ENCODE assay signal across 1 cellular context in the genomic region with DNA sequence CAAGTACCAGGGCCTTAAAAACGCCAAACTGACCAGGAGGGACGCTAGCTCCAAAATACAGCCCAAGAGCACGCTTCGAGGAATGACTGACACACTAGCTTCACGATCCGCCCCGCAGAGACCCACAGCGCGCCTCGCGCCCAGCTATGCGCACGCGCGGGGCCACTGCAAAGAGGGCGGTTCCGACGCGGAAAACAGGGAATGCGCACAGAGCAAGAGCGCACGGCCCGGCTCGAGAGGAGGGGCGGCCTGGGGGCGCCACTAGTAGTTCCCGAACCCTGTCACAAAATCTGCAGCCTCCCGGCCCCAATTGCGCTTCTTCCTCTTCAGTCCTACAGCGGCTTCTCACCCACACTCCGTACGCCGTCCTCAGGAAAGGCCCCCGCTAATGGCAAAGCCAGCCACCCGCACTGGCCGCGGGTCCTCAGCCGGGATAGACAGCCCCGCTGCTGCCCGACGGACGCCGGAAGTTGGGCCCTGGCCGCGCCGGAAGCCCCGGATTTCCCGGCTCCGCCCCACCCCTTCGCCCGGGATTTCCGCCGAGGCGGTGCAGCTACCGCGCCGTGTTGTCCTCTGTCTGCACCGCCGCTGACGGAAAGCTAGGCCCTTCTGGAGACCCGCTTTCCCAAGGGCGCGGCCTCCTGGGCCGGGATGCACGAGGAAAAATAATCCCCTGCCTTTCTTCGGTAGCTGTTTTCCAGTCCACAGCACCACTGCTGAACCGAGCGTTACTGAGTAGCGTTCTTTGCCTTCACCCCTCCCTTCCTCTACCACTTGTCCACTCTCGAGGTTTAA.
TF ChIP-seq lines count a peak whose summit lies in the region.

A gene with protein sequence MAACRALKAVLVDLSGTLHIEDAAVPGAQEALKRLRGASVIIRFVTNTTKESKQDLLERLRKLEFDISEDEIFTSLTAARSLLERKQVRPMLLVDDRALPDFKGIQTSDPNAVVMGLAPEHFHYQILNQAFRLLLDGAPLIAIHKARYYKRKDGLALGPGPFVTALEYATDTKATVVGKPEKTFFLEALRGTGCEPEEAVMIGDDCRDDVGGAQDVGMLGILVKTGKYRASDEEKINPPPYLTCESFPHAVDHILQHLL (minus strand): TSS at position 472 of the 795 bp plus-strand sequence. CDS start 14,061 bp downstream, outside the sequence.

TF ChIP-seq in GM12878, 131 proteins besides CTCF, POLR2A, EP300 and RAD21 (continued from another document and continues in another):
- peak; percentile 65 for TF ChIP-seq NKRF (conservative IDR thresholded peaks at IDR 0.05)
- TF ChIP-seq POLR2AphosphoS5 (IDR thresholded peaks at IDR 0.05; ENCODE audit: low read length): peak; percentile 92
- no peak for TF ChIP-seq SUPT20H (IDR thresholded peaks at IDR 0.05; ENCODE audit: borderline replicate concordance, control insufficient read depth, low read depth, low read length)
- TF ChIP-seq ZBTB4 (CRISPR knock-in tag; IDR thresholded peaks at IDR 0.05): no peak
- TF ChIP-seq HDAC2 (IDR thresholded peaks at IDR 0.05): no peak
- peak; percentile 56 for TF ChIP-seq FOXK2 (IDR thresholded peaks at IDR 0.05)
- no peak for TF ChIP-seq E2F4 (IDR thresholded peaks at IDR 0.05; ENCODE audit: low read depth, low read length)
- no peak for TF ChIP-seq USF2 (IDR thresholded peaks at IDR 0.05; ENCODE audit: borderline replicate concordance, low read depth, low read length)
- no peak for TF ChIP-seq ATF2 (IDR thresholded peaks at IDR 0.05; ENCODE audit: low read length)
- TF ChIP-seq TBL1XR1 (IDR thresholded peaks at IDR 0.05; ENCODE audit: low read depth, low read length): no peak
- TF ChIP-seq BACH1 (IDR thresholded peaks at IDR 0.05; ENCODE audit: borderline replicate concordance): 0 out of 2 replicates have a peak, but pooled peaks have one; percentile 38
- TF ChIP-seq SIX5 (IDR thresholded peaks at IDR 0.05; ENCODE audit: low read depth, low read length, severe bottlenecking): no peak
- no peak for TF ChIP-seq HDAC6 (IDR thresholded peaks at IDR 0.05; ENCODE audit: unreplicated experiment)
- no peak for TF ChIP-seq ZNF384 (IDR thresholded peaks at IDR 0.05; ENCODE audit: borderline replicate concordance, low read depth, low read length)
- TF ChIP-seq CREB1 (IDR thresholded peaks at IDR 0.05; ENCODE audit: low read depth): 0 out of 2 replicates have a peak, but pooled peaks have one; percentile 4
- TF ChIP-seq EED (IDR thresholded peaks at IDR 0.05; ENCODE audit: low read depth): peak; percentile 68
- peak; percentile 18 for TF ChIP-seq SP1 (IDR thresholded peaks at IDR 0.05; ENCODE audit: low read depth, low read length)
- TF ChIP-seq LARP7 (IDR thresholded peaks at IDR 0.05): no peak; the same call in 1 of the 2 replicates
- peak; percentile 11 for TF ChIP-seq MEF2B (IDR thresholded peaks at IDR 0.05; ENCODE audit: partially characterized antibody, poor library complexity, severe bottlenecking)
- no peak for TF ChIP-seq HDGF (IDR thresholded peaks at IDR 0.05)
- no peak for TF ChIP-seq RBBP5 (conservative IDR thresholded peaks at IDR 0.05)
- TF ChIP-seq YBX1 (IDR thresholded peaks at IDR 0.05): no peak
- TF ChIP-seq FOXM1 (IDR thresholded peaks at IDR 0.05; ENCODE audit: low read depth, low read length): no peak
- peak in 1 of 2 experiments; percentile 27; a peak in 1 of 4 replicates for TF ChIP-seq BHLHE40 (IDR thresholded peaks at IDR 0.05; ENCODE audit: borderline replicate concordance in 1 of 2, low read depth in 2 of 2, low read length in 1 of 2)
- TF ChIP-seq, protein P1, sequence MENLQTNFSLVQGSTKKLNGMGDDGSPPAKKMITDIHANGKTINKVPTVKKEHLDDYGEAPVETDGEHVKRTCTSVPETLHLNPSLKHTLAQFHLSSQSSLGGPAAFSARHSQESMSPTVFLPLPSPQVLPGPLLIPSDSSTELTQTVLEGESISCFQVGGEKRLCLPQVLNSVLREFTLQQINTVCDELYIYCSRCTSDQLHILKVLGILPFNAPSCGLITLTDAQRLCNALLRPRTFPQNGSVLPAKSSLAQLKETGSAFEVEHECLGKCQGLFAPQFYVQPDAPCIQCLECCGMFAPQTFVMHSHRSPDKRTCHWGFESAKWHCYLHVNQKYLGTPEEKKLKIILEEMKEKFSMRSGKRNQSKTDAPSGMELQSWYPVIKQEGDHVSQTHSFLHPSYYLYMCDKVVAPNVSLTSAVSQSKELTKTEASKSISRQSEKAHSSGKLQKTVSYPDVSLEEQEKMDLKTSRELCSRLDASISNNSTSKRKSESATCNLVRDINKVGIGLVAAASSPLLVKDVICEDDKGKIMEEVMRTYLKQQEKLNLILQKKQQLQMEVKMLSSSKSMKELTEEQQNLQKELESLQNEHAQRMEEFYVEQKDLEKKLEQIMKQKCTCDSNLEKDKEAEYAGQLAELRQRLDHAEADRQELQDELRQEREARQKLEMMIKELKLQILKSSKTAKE (IDR thresholded peaks at IDR 0.05; ENCODE audit: low read depth, poor library complexity, severe bottlenecking): no peak
- TF ChIP-seq CBX5 (IDR thresholded peaks at IDR 0.05; ENCODE audit: low read depth): no peak
- TF ChIP-seq, protein P2, sequence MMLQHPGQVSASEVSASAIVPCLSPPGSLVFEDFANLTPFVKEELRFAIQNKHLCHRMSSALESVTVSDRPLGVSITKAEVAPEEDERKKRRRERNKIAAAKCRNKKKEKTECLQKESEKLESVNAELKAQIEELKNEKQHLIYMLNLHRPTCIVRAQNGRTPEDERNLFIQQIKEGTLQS (IDR thresholded peaks at IDR 0.05; ENCODE audit: borderline replicate concordance, extremely low read depth, low read depth, low read length): 0 out of 2 replicates have a peak, but pooled peaks have one; percentile 6
- TF ChIP-seq SMAD1 (IDR thresholded peaks at IDR 0.05; ENCODE audit: low read depth, partially characterized antibody): peak; percentile 34
- no peak for TF ChIP-seq NFYA (IDR thresholded peaks at IDR 0.05; ENCODE audit: borderline replicate concordance, low read depth, low read length)
- peak; percentile 53; the same call in 1 of the 2 replicates for TF ChIP-seq POLR2AphosphoS2 (IDR thresholded peaks at IDR 0.05; ENCODE audit: low read depth, low read length)
- no peak for TF ChIP-seq SUZ12 (IDR thresholded peaks at IDR 0.05; ENCODE audit: unreplicated experiment)
- no peak for TF ChIP-seq CBX3 (IDR thresholded peaks at IDR 0.05; ENCODE audit: borderline replicate concordance, low read depth)
- TF ChIP-seq, protein P3, sequence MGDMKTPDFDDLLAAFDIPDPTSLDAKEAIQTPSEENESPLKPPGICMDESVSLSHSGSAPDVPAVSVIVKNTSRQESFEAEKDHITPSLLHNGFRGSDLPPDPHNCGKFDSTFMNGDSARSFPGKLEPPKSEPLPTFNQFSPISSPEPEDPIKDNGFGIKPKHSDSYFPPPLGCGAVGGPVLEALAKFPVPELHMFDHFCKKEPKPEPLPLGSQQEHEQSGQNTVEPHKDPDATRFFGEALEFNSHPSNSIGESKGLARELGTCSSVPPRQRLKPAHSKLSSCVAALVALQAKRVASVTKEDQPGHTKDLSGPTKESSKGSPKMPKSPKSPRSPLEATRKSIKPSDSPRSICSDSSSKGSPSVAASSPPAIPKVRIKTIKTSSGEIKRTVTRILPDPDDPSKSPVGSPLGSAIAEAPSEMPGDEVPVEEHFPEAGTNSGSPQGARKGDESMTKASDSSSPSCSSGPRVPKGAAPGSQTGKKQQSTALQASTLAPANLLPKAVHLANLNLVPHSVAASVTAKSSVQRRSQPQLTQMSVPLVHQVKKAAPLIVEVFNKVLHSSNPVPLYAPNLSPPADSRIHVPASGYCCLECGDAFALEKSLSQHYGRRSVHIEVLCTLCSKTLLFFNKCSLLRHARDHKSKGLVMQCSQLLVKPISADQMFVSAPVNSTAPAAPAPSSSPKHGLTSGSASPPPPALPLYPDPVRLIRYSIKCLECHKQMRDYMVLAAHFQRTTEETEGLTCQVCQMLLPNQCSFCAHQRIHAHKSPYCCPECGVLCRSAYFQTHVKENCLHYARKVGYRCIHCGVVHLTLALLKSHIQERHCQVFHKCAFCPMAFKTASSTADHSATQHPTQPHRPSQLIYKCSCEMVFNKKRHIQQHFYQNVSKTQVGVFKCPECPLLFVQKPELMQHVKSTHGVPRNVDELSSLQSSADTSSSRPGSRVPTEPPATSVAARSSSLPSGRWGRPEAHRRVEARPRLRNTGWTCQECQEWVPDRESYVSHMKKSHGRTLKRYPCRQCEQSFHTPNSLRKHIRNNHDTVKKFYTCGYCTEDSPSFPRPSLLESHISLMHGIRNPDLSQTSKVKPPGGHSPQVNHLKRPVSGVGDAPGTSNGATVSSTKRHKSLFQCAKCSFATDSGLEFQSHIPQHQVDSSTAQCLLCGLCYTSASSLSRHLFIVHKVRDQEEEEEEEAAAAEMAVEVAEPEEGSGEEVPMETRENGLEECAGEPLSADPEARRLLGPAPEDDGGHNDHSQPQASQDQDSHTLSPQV (IDR thresholded peaks at IDR 0.05): no peak
- no peak for TF ChIP-seq TCF3 (IDR thresholded peaks at IDR 0.05; ENCODE audit: borderline replicate concordance, insufficient read depth, low read depth, low read length)
- no peak for TF ChIP-seq RFX5 (IDR thresholded peaks at IDR 0.05; ENCODE audit: low read depth, low read length)
- no peak for TF ChIP-seq NR2F1 (conservative IDR thresholded peaks at IDR 0.05)
- peak; percentile 7 for TF ChIP-seq BCL3 (IDR thresholded peaks at IDR 0.05; ENCODE audit: borderline replicate concordance, insufficient read depth, low read depth, low read length, poor library complexity, severe bottlenecking)
